Comparison of ENCODE assay signal across 8 cellular contexts in the genomic region with DNA sequence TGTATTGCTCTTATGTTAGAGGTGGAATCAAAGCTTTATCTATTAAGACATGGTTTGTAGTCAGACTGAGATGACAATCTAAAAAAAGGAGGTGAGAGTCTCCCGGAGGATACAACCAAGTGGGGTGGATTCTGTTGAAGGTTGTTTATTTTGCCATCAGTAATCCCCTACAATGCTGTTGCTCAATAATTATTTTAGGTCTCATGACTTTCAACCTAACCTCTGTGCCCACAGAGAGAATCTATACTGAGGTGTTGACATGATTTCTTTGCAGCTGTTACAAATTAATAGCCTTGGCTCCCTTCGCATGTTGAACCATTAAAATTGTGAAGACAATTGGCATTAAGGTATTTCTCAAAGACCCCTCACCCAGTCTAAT. TPM values are rescaled to one million over a fixed set of nuclear protein-coding genes. Genes with fewer than 3 reads are reported as not detected.
DNase-seq lines count a peak whose midpoint lies in the region; ATAC-seq and TF ChIP-seq lines count a peak whose summit lies in the region.

No MANE protein-coding gene starts in this region.

- H3K9me3 Mint-ChIP-seq in activated naive CD4-positive, alpha-beta T cell treated with anti-CD3 and anti-CD28 coated beads, Interleukin-2, amount 10 ng/mL, durations not matched to agents 7 days and 5 days: no peaks in the 10 kb centered on the region
- H3K9me3 Mint-ChIP-seq in activated T-helper 17 cell treated with anti-CD3 and anti-CD28 coated beads, Interleukin-2, amount 50 U/mL, for 72 hours: no peaks in the 10 kb centered on the region
- no peaks in the 10 kb centered on the region for H3K9me3 Mint-ChIP-seq in stimulated activated naive CD8-positive, alpha-beta T cell treated with anti-CD3 and anti-CD28 coated beads, Interleukin-15, amount 100 ng/mL, for 72 hours
- no peaks in the 10 kb centered on the region for H3K9me3 Mint-ChIP-seq in HFFc6

- no peak for DNase-seq in activated naive CD4-positive, alpha-beta T cell treated with anti-CD3 and anti-CD28 coated beads, Interleukin-2, amount 10 ng/mL, durations not matched to agents 7 days and 5 days
- no peak for DNase-seq in activated naive CD4-positive, alpha-beta T cell treated with Interleukin-2 at 50 U/mL for 16 hours
- no peak for DNase-seq in stimulated activated naive CD8-positive, alpha-beta T cell treated with anti-CD3 and anti-CD28 coated beads, Interleukin-15, amount 100 ng/mL, for 72 hours
- DNase-seq in AG20443 (ENCODE audit: low spot score) (no peak), NCI-H524 (lab: John Stamatoyannopoulos, UW) (no peak), HFFc6 (no peak)

- peak overlapping the region; percentile 84 for H3K27ac Mint-ChIP-seq in activated naive CD4-positive, alpha-beta T cell treated with anti-CD3 and anti-CD28 coated beads, Interleukin-2, amount 10 ng/mL, durations not matched to agents 7 days and 5 days
- peak overlapping the region; percentile 77 for H3K27ac Mint-ChIP-seq in activated T-helper 17 cell treated with anti-CD3 and anti-CD28 coated beads, Interleukin-2, amount 50 U/mL, for 72 hours
- peak overlapping the region in 1 of 2 donors; percentile 85 for H3K27ac Mint-ChIP-seq in stimulated activated naive CD8-positive, alpha-beta T cell treated with anti-CD3 and anti-CD28 coated beads, Interleukin-15, amount 100 ng/mL, for 72 hours
- H3K27ac Mint-ChIP-seq in HFFc6: no peak overlapping the region

- H3K36me3 Mint-ChIP-seq in activated naive CD4-positive, alpha-beta T cell treated with anti-CD3 and anti-CD28 coated beads, Interleukin-2, amount 10 ng/mL, durations not matched to agents 7 days and 5 days: no peaks in the 10 kb centered on the region
- no peaks in the 10 kb centered on the region for H3K36me3 Mint-ChIP-seq in activated T-helper 17 cell treated with anti-CD3 and anti-CD28 coated beads, Interleukin-2, amount 50 U/mL, for 72 hours (ENCODE audit: low read depth)
- no peaks in the 10 kb centered on the region for H3K36me3 Mint-ChIP-seq in HFFc6 (ENCODE audit: low read depth)

- peak; percentile 22 for ATAC-seq in HG03108 (IDR thresholded peaks at IDR 0.05; ENCODE audit: unreplicated experiment)
- no peak for ATAC-seq in activated T-helper 17 cell treated with anti-CD3 and anti-CD28 coated beads, Interleukin-2, amount 50 U/mL, for 72 hours (replicated peaks)
- ATAC-seq in stimulated activated naive CD8-positive, alpha-beta T cell treated with anti-CD3 and anti-CD28 coated beads, Interleukin-15, amount 100 ng/mL, for 72 hours: peak; percentile 3

- no peak for TF ChIP-seq CTCF in HFFc6 (IDR thresholded peaks at IDR 0.05)

- CTCF ChIA-PET in activated naive CD4-positive, alpha-beta T cell treated with anti-CD3 and anti-CD28 coated beads, Interleukin-2, amount 10 ng/mL, durations not matched to agents 7 days and 5 days (lab: Charles Lee): no interaction called here

- H3K27me3 Mint-ChIP-seq in activated naive CD4-positive, alpha-beta T cell treated with anti-CD3 and anti-CD28 coated beads, Interleukin-2, amount 10 ng/mL, durations not matched to agents 7 days and 5 days: peaks cover 54% of the 10 kb centered on the region
- no peaks in the 10 kb centered on the region for H3K27me3 Mint-ChIP-seq in activated T-helper 17 cell treated with anti-CD3 and anti-CD28 coated beads, Interleukin-2, amount 50 U/mL, for 72 hours
- peaks cover 12% of the 10 kb centered on the region for H3K27me3 Mint-ChIP-seq in stimulated activated naive CD8-positive, alpha-beta T cell treated with anti-CD3 and anti-CD28 coated beads, Interleukin-15, amount 100 ng/mL, for 72 hours
- H3K27me3 Mint-ChIP-seq in HFFc6 (ENCODE audit: insufficient read depth): peaks cover 3% of the 10 kb centered on the region

- peak overlapping the region; percentile 3 for H3K4me3 Mint-ChIP-seq in activated naive CD4-positive, alpha-beta T cell treated with anti-CD3 and anti-CD28 coated beads, Interleukin-2, amount 10 ng/mL, durations not matched to agents 7 days and 5 days
- peak overlapping the region; percentile 59 for H3K4me3 Mint-ChIP-seq in activated T-helper 17 cell treated with anti-CD3 and anti-CD28 coated beads, Interleukin-2, amount 50 U/mL, for 72 hours
- H3K4me3 Mint-ChIP-seq in stimulated activated naive CD8-positive, alpha-beta T cell treated with anti-CD3 and anti-CD28 coated beads, Interleukin-15, amount 100 ng/mL, for 72 hours: no peak overlapping the region
- no peak overlapping the region for H3K4me3 Mint-ChIP-seq in HFFc6

- H3K4me1 Mint-ChIP-seq in activated naive CD4-positive, alpha-beta T cell treated with anti-CD3 and anti-CD28 coated beads, Interleukin-2, amount 10 ng/mL, durations not matched to agents 7 days and 5 days: peaks cover 56% of the 10 kb centered on the region
- H3K4me1 Mint-ChIP-seq in activated T-helper 17 cell treated with anti-CD3 and anti-CD28 coated beads, Interleukin-2, amount 50 U/mL, for 72 hours: peaks cover 33% of the 10 kb centered on the region
- peaks cover 61% of the 10 kb centered on the region for H3K4me1 Mint-ChIP-seq in stimulated activated naive CD8-positive, alpha-beta T cell treated with anti-CD3 and anti-CD28 coated beads, Interleukin-15, amount 100 ng/mL, for 72 hours
- peaks cover 8% of the 10 kb centered on the region for H3K4me1 Mint-ChIP-seq in HFFc6 (ENCODE audit: low read depth)

RNA-seq across cellular contexts. Expression of gene FOS, which starts 28.7 kb away (rescaled TPM):
- total RNA-seq in activated T-helper 17 cell treated with anti-CD3 and anti-CD28 coated beads, Interleukin-2, amount 50 U/mL, for 72 hours: 10 to 100 TPM; 31.7 to 86.3 TPM
- 100 to 1,000 TPM; 118 to 368 (median 342) TPM for total RNA-seq in HFFc6 (2021; fragmentation: NEBNext Ultra II Directional; extraction: Animal tissue kit (Norgen Biotek cat#: 25700))

Comparison
In these comparisons a context has a peak if more than half of its experiments do, and no peak if none do; other contexts are left out.
1. H3K4me3 Mint-ChIP-seq: peak in activated naive CD4-positive, alpha-beta T cell treated with anti-CD3 and anti-CD28 coated beads, Interleukin-2, amount 10 ng/mL, durations not matched to agents 7 days and 5 days (single experiment) and activated T-helper 17 cell treated with anti-CD3 and anti-CD28 coated beads, Interleukin-2, amount 50 U/mL, for 72 hours (single experiment); none in stimulated activated naive CD8-positive, alpha-beta T cell treated with anti-CD3 and anti-CD28 coated beads, Interleukin-15, amount 100 ng/mL, for 72 hours (0 of 2) and HFFc6 (single experiment).